ENCODE assay signal across 10 cellular contexts in the genomic region with DNA sequence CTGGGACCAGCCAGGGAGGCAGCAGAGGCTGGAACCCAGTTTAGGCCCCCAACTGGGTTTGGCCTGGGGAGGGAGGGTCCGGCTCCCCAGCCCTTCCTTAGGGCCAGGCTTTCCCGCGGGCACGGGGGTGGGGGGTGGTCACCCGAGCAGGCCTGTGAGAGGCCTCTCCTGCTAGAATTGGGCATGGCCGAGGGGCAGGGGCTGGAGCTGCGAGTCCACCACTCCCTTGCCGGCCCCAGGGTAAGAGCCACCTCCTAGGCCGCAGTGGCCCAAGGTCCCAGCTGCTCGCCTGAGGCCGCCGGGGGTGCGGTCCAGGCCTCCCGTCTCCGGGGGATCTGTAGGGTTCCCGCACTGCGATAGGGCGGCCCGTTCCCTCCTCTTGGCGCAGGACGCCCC. TPM values are rescaled to one million over a fixed set of nuclear protein-coding genes. Genes with fewer than 3 reads are reported as not detected.
A peak's percentile ranks its signal among the peaks of the same experiment; 100 is the strongest.
DNase-seq lines count a peak whose midpoint lies in the region; ATAC-seq, FAIRE-seq and TF ChIP-seq lines count a peak whose summit lies in the region.
"Had no signal": no experiment of that assay in that cellular context is flagged by ENCODE, and none has a peak within 500 bp of the region (broad histone marks: within the 10 kb centered on the region; RNA-seq: fewer than 3 reads in every experiment).

No MANE protein-coding gene starts in this region.

- no peak for FAIRE-seq in GM12892 (lab: Jason Lieb, UNC)

- no peaks in the 10 kb centered on the region for H3K4me1 Mint-ChIP-seq in endodermal cell

- H4K12ac ChIP-seq in trophoblast cell (ENCODE audit: low read depth, low read length): no peak overlapping the region

- no peak for TF ChIP-seq POLR2A in GM12892 (IDR thresholded peaks at IDR 0.05; ENCODE audit: low read depth, low read length)

- no peak for DNase-seq in OCI-LY7 (ENCODE audit: low spot score)
- no peak for DNase-seq in endodermal cell
- DNase-seq in trophoblast cell: no peak
- no peak for DNase-seq in NCI-H1092 treated with DMSO at 0.1 percent for 48 hours (lab: John Stamatoyannopoulos, UW)
- no peak for DNase-seq in aorta
- no peak for DNase-seq in GM12892 (ENCODE audit: insufficient read length)

- H3K18ac ChIP-seq in trophoblast cell (ENCODE audit: low read length): no peak overlapping the region

- H3K79me2 ChIP-seq in DOHH2 (ENCODE audit: control insufficient read depth, low read length): no peaks in the 10 kb centered on the region
- no peaks in the 10 kb centered on the region for H3K79me2 ChIP-seq in OCI-LY7 (ENCODE audit: insufficient read depth, low read depth, low read length)
- no peaks in the 10 kb centered on the region for H3K79me2 ChIP-seq in trophoblast cell (ENCODE audit: control insufficient read depth, insufficient read depth, low read length, poor library complexity)

- H3K9me2 ChIP-seq in DOHH2 (replicated peaks; ENCODE audit: control insufficient read depth, low read length): no peaks in the 10 kb centered on the region
- H3K9me2 ChIP-seq in OCI-LY7 (ENCODE audit: insufficient read depth, low read length): no peaks in the 10 kb centered on the region

- H3K4me2 ChIP-seq in DOHH2 (ENCODE audit: low read length) (peak overlapping the region; percentile 57), OCI-LY7 (ENCODE audit: low read length) (peak overlapping the region; percentile 50), trophoblast cell (ENCODE audit: low read length) (peak overlapping the region; percentile 46)

- peak overlapping the region; percentile 54 for H3K4me3 Mint-ChIP-seq in endodermal cell
- H3K4me3 Mint-ChIP-seq: T-helper 2 cell treated with Interferon-gamma antibody and Interleukin-4, amounts not matched to agents 5 μg/mL and 100 μg/mL, for 36 hours had no signal

- no peak overlapping the region for H2BK5ac ChIP-seq in trophoblast cell (ENCODE audit: low read depth, low read length, poor library complexity)

- H3K4ac ChIP-seq in trophoblast cell (ENCODE audit: low read depth, low read length): no peak overlapping the region

- H2AFZ ChIP-seq in OCI-LY7 (ENCODE audit: low read length) (no peak overlapping the region; the same call in 1 of the 2 replicates), trophoblast cell (ENCODE audit: insufficient read depth, low read length, poor library complexity) (no peak overlapping the region)

- BruUV-seq in OCI-LY7 (replicated peaks; lab: Mats Ljungman, UMichigan): no TSS peak

- intact Hi-C loops in OCI-LY7 (cut with micrococcal nuclease; ENCODE audit: unreplicated experiment): no loop called here
- intact Hi-C loops in aorta (cut with DNase I): loop anchor here (2.0 to 10.0 kb wide), 2 partner anchors 174 to 220 kb away; a partner anchor contains a TSS

- no peak overlapping the region for H4K8ac ChIP-seq in trophoblast cell (ENCODE audit: low read depth, low read length)

- no peak overlapping the region for H2BK12ac ChIP-seq in trophoblast cell (ENCODE audit: low read length)

- WGBS in endodermal cell (ENCODE audit: insufficient coverage in 1 of 2, insufficient read length in 1 of 2), 2 experiments: 44 to 46% methylated on average over 20 to 21 of the region's 21 CpGs
- WGBS in trophoblast cell (ENCODE audit: extremely low coverage, insufficient coverage, insufficient read length): no CpG with 5 or more reads among the region's 21 CpGs
- 24 to 26% methylated on average over 15 to 21 of the region's 21 CpGs for WGBS in aorta, 2 donors

- H2BK120ac ChIP-seq in trophoblast cell (ENCODE audit: insufficient read depth, low read length, poor library complexity): no peak overlapping the region

- H3K27ac ChIP-seq in DOHH2 (ENCODE audit: low read depth, low read length) (no peak overlapping the region), OCI-LY7 (ENCODE audit: low read depth, low read length, poor library complexity, severe bottlenecking) (no peak overlapping the region), endodermal cell (ENCODE audit: low read depth, low read length) (no peak overlapping the region), trophoblast cell (ENCODE audit: low read depth, low read length) (no peak overlapping the region), aorta (ENCODE audit: low read depth in 1 of 2, low read length in 2 of 2) (no peak overlapping the region)
- H3K27ac ChIP-seq: adrenal gland had no signal

- H3K27me3 Mint-ChIP-seq in endodermal cell (ENCODE audit: insufficient read depth): peaks cover 31% of the 10 kb centered on the region

- H3K23ac ChIP-seq in trophoblast cell (ENCODE audit: low read length): no peak overlapping the region

- H3K9ac ChIP-seq in endodermal cell (ENCODE audit: extremely low read depth, low read length, poor library complexity, severe bottlenecking) (no peak overlapping the region), trophoblast cell (ENCODE audit: low read length) (no peak overlapping the region)

- no peak overlapping the region for H3K14ac ChIP-seq in trophoblast cell (ENCODE audit: low read length)

- no peaks in the 10 kb centered on the region for H3K36me3 ChIP-seq in DOHH2 (ENCODE audit: control insufficient read depth, low read length)
- no peaks in the 10 kb centered on the region for H3K36me3 ChIP-seq in OCI-LY7 (ENCODE audit: insufficient read depth, low read length)
- no peaks in the 10 kb centered on the region for H3K36me3 ChIP-seq in endodermal cell (ENCODE audit: control insufficient read depth, insufficient read depth, low read length)
- H3K36me3 ChIP-seq in trophoblast cell (ENCODE audit: control insufficient read depth in 1 of 2, insufficient read depth in 2 of 2, low read length in 2 of 2): no peaks in the 10 kb centered on the region
- H3K36me3 ChIP-seq in aorta (ENCODE audit: control insufficient read depth in 1 of 2, insufficient read depth in 2 of 2, low read length in 1 of 2): no peaks in the 10 kb centered on the region
- H3K36me3 ChIP-seq: adrenal gland had no signal

- H3K4me1 ChIP-seq in DOHH2 (ENCODE audit: control insufficient read depth, low read length): peaks cover 16% of the 10 kb centered on the region
- H3K4me1 ChIP-seq in OCI-LY7 (ENCODE audit: insufficient read depth, low read length, poor library complexity, severe bottlenecking): peaks cover 29% of the 10 kb centered on the region
- H3K4me1 ChIP-seq in endodermal cell (ENCODE audit: control insufficient read depth, insufficient read depth, low read length): no peaks in the 10 kb centered on the region
- peaks cover 14 to 16% of the 10 kb centered on the region in 2 experiments for H3K4me1 ChIP-seq in trophoblast cell (ENCODE audit: control insufficient read depth in 1 of 2, insufficient read depth in 2 of 2, low read length in 2 of 2)
- no peaks in the 10 kb centered on the region for H3K4me1 ChIP-seq in aorta (ENCODE audit: control insufficient read depth in 1 of 2, insufficient read depth in 2 of 2, low read length in 2 of 2)

- H3K79me1 ChIP-seq in trophoblast cell (ENCODE audit: low read length): peaks cover 3% of the 10 kb centered on the region

- H3K36me3 Mint-ChIP-seq in endodermal cell (ENCODE audit: low read depth): peaks cover 5% of the 10 kb centered on the region

- no peak overlapping the region for H2AK5ac ChIP-seq in trophoblast cell (ENCODE audit: low read length)

- H3K9me3 ChIP-seq in DOHH2 (ENCODE audit: control insufficient read depth, insufficient read depth, low read length) (no peaks in the 10 kb centered on the region), OCI-LY7 (ENCODE audit: low read length) (no peaks in the 10 kb centered on the region), endodermal cell (ENCODE audit: control insufficient read depth, low read length) (no peaks in the 10 kb centered on the region), trophoblast cell (ENCODE audit: insufficient read depth, low read depth, low read length) (peaks cover 2% of the 10 kb centered on the region), aorta (ENCODE audit: control insufficient read depth, low read length) (no peaks in the 10 kb centered on the region)
- H3K9me3 ChIP-seq: adrenal gland had no signal

- TF ChIP-seq CTCF in DOHH2 (IDR thresholded peaks at IDR 0.05; ENCODE audit: low read depth, low read length, poor library complexity, severe bottlenecking) (no peak), OCI-LY7 (conservative IDR thresholded peaks at IDR 0.05; ENCODE audit: low read length) (no peak), endodermal cell (conservative IDR thresholded peaks at IDR 0.05) (no peak)

- H4K91ac ChIP-seq in trophoblast cell (ENCODE audit: low read depth, low read length): no peak overlapping the region

- CTCF ChIA-PET in OCI-LY7 (lab: Charles Lee; ENCODE audit: unreplicated experiment): interaction anchor here (0.6 kb wide), 1 partner anchor 170 kb away, joined by 9 read pairs; no protein-coding TSS in a partner anchor

- H3K27ac Mint-ChIP-seq in endodermal cell: no peak overlapping the region
- H3K27ac Mint-ChIP-seq: T-helper 2 cell treated with Interferon-gamma antibody and Interleukin-4, amounts not matched to agents 5 μg/mL and 100 μg/mL, for 36 hours had no signal

- peak overlapping the region; percentile 41 for H3K4me3 ChIP-seq in DOHH2 (ENCODE audit: low read length)
- H3K4me3 ChIP-seq in OCI-LY7 (ENCODE audit: low read depth, low read length, poor library complexity, severe bottlenecking): peak overlapping the region; percentile 41
- no peak overlapping the region for H3K4me3 ChIP-seq in endodermal cell (ENCODE audit: low read length)
- H3K4me3 ChIP-seq in trophoblast cell (ENCODE audit: low read depth, low read length): no peak overlapping the region
- no peak overlapping the region for H3K4me3 ChIP-seq in aorta (ENCODE audit: low read length in 2 of 2)

- H3F3A ChIP-seq in DOHH2 (ENCODE audit: control insufficient read depth, insufficient read depth): no peaks in the 10 kb centered on the region

- ATAC-seq in GM21786 (IDR thresholded peaks at IDR 0.05; ENCODE audit: unreplicated experiment) (no peak), aorta (ENCODE audit: low FRiP score) (no peak)

- POLR2A ChIA-PET in OCI-LY7 (lab: Charles Lee): interaction anchor here (1.1 kb wide), 1 partner anchor 140 kb away, joined by 4 read pairs; a partner anchor contains a TSS

- H4K20me1 ChIP-seq in DOHH2 (ENCODE audit: control insufficient read depth, insufficient read depth, low read depth, low read length) (no peaks in the 10 kb centered on the region), OCI-LY7 (ENCODE audit: insufficient read depth, low read length) (no peaks in the 10 kb centered on the region)

- no peaks in the 10 kb centered on the region for H3K9me3 Mint-ChIP-seq in endodermal cell
- H3K9me3 Mint-ChIP-seq: T-helper 2 cell treated with Interferon-gamma antibody and Interleukin-4, amounts not matched to agents 5 μg/mL and 100 μg/mL, for 36 hours had no signal

- H3K27me3 ChIP-seq in DOHH2 (ENCODE audit: control insufficient read depth, low read length): peaks cover 32% of the 10 kb centered on the region
- peaks cover 32% of the 10 kb centered on the region for H3K27me3 ChIP-seq in endodermal cell (ENCODE audit: control insufficient read depth, insufficient read depth, low read length, poor library complexity, severe bottlenecking)
- peaks cover 17% of the 10 kb centered on the region for H3K27me3 ChIP-seq in trophoblast cell (ENCODE audit: insufficient read depth, low read length)
- no peaks in the 10 kb centered on the region for H3K27me3 ChIP-seq in aorta (ENCODE audit: control insufficient read depth in 1 of 2, insufficient read depth in 2 of 2, low read length in 1 of 2)

RNA-seq across cellular contexts. Expression of a gene that starts 6.1 kb away (rescaled TPM):
- 4.7 and 7.5 TPM in 2 replicates for total RNA-seq in OCI-LY7 (2014; rRNA removed; shearing (Covaris generic))
- total RNA-seq in OCI-LY7 (2022): 16.9 and 17.7 TPM in 2 replicates
- total RNA-seq in endodermal cell: 10 to 100 TPM in 1 of 2 donors, 1 to 10 TPM in 1; 8.5 to 13.3 TPM
- 1.8 TPM for polyA plus RNA-seq in endodermal cell (2013, experiment 1 of 2)
- 1.8 TPM for polyA plus RNA-seq in endodermal cell (2013, experiment 2 of 2)
- polyA plus RNA-seq in trophoblast cell (2013): 2.2 and 2.6 TPM in 2 replicates
- 1 to 10 TPM; 1.4 to 1.9 TPM for total RNA-seq in aorta
- polyA plus RNA-seq in aorta: 1 to 10 TPM; 1.7 to 1.9 TPM
- 0.47 TPM for polyA plus RNA-seq in GM12892 (2012; ENCODE audit: missing spikeins)

RNA-seq across cellular contexts. Expression of a gene that starts 6.3 kb away (rescaled TPM):
- total RNA-seq in OCI-LY7 (2014; rRNA removed; shearing (Covaris generic)): 18.0 and 22.1 TPM in 2 replicates
- total RNA-seq in OCI-LY7 (2022) (11.8 and 15.1 TPM in 2 replicates), endodermal cell (10 to 100 TPM; 34.2 to 36.3 TPM), aorta (1 to 10 TPM; 5.6 to 8.5 TPM)
- polyA plus RNA-seq in endodermal cell (2013, experiment 1 of 2): 11.3 TPM
- polyA plus RNA-seq in endodermal cell (2013, experiment 2 of 2): 14.6 TPM
- polyA plus RNA-seq in trophoblast cell (2013): 41.3 and 45.5 TPM in 2 replicates
- 1 to 10 TPM; 8.4 to 9.9 TPM for polyA plus RNA-seq in aorta
- 7.8 TPM for polyA plus RNA-seq in GM12892 (2012; ENCODE audit: missing spikeins)

RNA-seq across cellular contexts. Expression of a gene that starts 17.1 kb away (rescaled TPM):
- total RNA-seq in OCI-LY7 (2014; rRNA removed; shearing (Covaris generic)): 1.2 and 1.6 TPM in 2 replicates
- total RNA-seq in OCI-LY7 (2022) (1.5 and 2.5 TPM in 2 replicates), endodermal cell (1 to 10 TPM; 3.0 to 4.3 TPM), aorta (1 to 10 TPM; 1.0 to 1.3 TPM)
- 0.93 TPM for polyA plus RNA-seq in endodermal cell (2013, experiment 1 of 2)
- polyA plus RNA-seq in endodermal cell (2013, experiment 2 of 2): 1.3 TPM
- polyA plus RNA-seq in trophoblast cell (2013): 0.22 and 0.40 TPM in 2 replicates
- polyA plus RNA-seq in aorta: 1 to 10 TPM in 1 of 2 donors, under 1 TPM in 1; 0.25 to 1.5 TPM
- 0.30 TPM for polyA plus RNA-seq in GM12892 (2012; ENCODE audit: missing spikeins)

RNA-seq across cellular contexts. Expression of a gene that starts 19.1 kb away (rescaled TPM):
- total RNA-seq in OCI-LY7 (2014; rRNA removed; shearing (Covaris generic)): 53.0 and 67.8 TPM in 2 replicates
- total RNA-seq in OCI-LY7 (2022) (40.1 and 46.9 TPM in 2 replicates), endodermal cell (10 to 100 TPM; 64.8 to 68.2 TPM), aorta (10 to 100 TPM; 35.9 to 44.9 TPM)
- polyA plus RNA-seq in endodermal cell (2013, experiment 1 of 2): 48.8 TPM
- polyA plus RNA-seq in endodermal cell (2013, experiment 2 of 2): 45.1 TPM
- 39.2 and 40.8 TPM in 2 replicates for polyA plus RNA-seq in trophoblast cell (2013)
- polyA plus RNA-seq in aorta: 100 to 1,000 TPM in 1 of 2 donors, 10 to 100 TPM in 1; 75.9 to 142 TPM
- polyA plus RNA-seq in GM12892 (2012; ENCODE audit: missing spikeins): 28.5 TPM

RNA-seq across cellular contexts. Expression of a gene that starts 21.8 kb away (rescaled TPM):
- total RNA-seq in OCI-LY7 (2014; rRNA removed; shearing (Covaris generic)): 23.3 and 25.6 TPM in 2 replicates
- total RNA-seq in OCI-LY7 (2022): 43.8 and 45.4 TPM in 2 replicates
- total RNA-seq in endodermal cell: 10 to 100 TPM; 43.4 to 48.0 TPM
- polyA plus RNA-seq in endodermal cell (2013, experiment 1 of 2): 23.9 TPM
- polyA plus RNA-seq in endodermal cell (2013, experiment 2 of 2): 22.0 TPM
- 23.6 and 23.8 TPM in 2 replicates for polyA plus RNA-seq in trophoblast cell (2013)
- total RNA-seq in aorta: 10 to 100 TPM; 26.6 to 32.4 TPM
- 10 to 100 TPM in 1 of 2 donors, 1 to 10 TPM in 1; 7.6 to 18.1 TPM for polyA plus RNA-seq in aorta
- polyA plus RNA-seq in GM12892 (2012; ENCODE audit: missing spikeins): 6.1 TPM

Comparison
In these comparisons a context has a peak if more than half of its experiments do, and no peak if none do; other contexts are left out.
1. H3K4me3 ChIP-seq: peak in DOHH2 (single experiment) and OCI-LY7 (single experiment); none in endodermal cell (single experiment), trophoblast cell (single experiment) and aorta (0 of 2).
2. Peak in every context shown above with its lines, with median percentiles within 50 percentile points of each other: H3K4me2 ChIP-seq.